20 cellular contexts compared by ENCODE assay signal in genomic region chr3:36941162-36941561, GRCh38. TPM values are rescaled to one million over a fixed set of nuclear protein-coding genes. Genes with fewer than 3 reads are reported as not detected.
DNase-seq lines count a peak whose midpoint lies in the region; ATAC-seq, FAIRE-seq and TF ChIP-seq lines count a peak whose summit lies in the region.
"Had no signal": no experiment of that assay in that cellular context is flagged by ENCODE, and none has a peak within 500 bp of the region (broad histone marks: within the 10 kb centered on the region; RNA-seq: fewer than 3 reads in every experiment).

No MANE protein-coding gene starts in this region.

- H3K9ac ChIP-seq in liver (ENCODE audit: low read depth in 1 of 2, low read length in 2 of 2) (no peak overlapping the region), HepG2 (ENCODE audit: insufficient read depth, low read depth, low read length) (no peak overlapping the region), fibroblast of lung (ENCODE audit: insufficient read depth, low read length) (no peak overlapping the region)

- H3K27me3 ChIP-seq in liver (ENCODE audit: control insufficient read depth in 4 of 4, insufficient read depth in 4 of 4, low read length in 3 of 4) (no peaks in the 10 kb centered on the region), HepG2 (ENCODE audit: control insufficient read depth in 1 of 2, insufficient read depth in 2 of 2, low read length in 2 of 2) (no peaks in the 10 kb centered on the region; a peak in 1 of 5 replicates), fibroblast of lung (ENCODE audit: control insufficient read depth, insufficient read depth, low read length) (no peaks in the 10 kb centered on the region)
- H3K27me3 ChIP-seq: MG63 had no signal

- intact Hi-C loops in HepG2 (cut with micrococcal nuclease; ENCODE audit: unreplicated experiment) = no loop called here

- H4K20me1 ChIP-seq in HepG2 (ENCODE audit: insufficient read depth, low read length) (no peaks in the 10 kb centered on the region), fibroblast of lung (ENCODE audit: control insufficient read depth, extremely low read depth, insufficient read depth, low read length) (no peaks in the 10 kb centered on the region)

- DNase-seq in HepG2 (ENCODE audit: low spot score) = no peak
- no peak for DNase-seq in fibroblast of lung (ENCODE audit: low read depth in 2 of 2)
- peak; percentile 57 for DNase-seq in osteocyte (ENCODE audit: extremely low spot score, unreplicated experiment)
- DNase-seq in activated naive CD8-positive, alpha-beta T cell treated with anti-CD3 and anti-CD28 coated beads, Interleukin-2, amount 50 U/mL, for 24 hours = no peak
- no peak for DNase-seq in dedifferentiated amniotic fluid mesenchymal stem cell (ENCODE audit: extremely low spot score)
- no peak for DNase-seq in activated naive CD4-positive, alpha-beta T cell treated with anti-CD3 and anti-CD28 coated beads, Interleukin-2, amount 10 ng/mL, durations not matched to agents 7 days and 5 days
- DNase-seq: CD4-positive, CD25-positive, alpha-beta regulatory T cell; DMS79; NCI-H1417; NCI-H1694 treated with DMSO at 0.1 percent for 48 hours; NCI-H2081 treated with DMSO at 0.1 percent for 48 hours; NCI-H345; NCI-H524; NCI-H774; NK-92 treated with Interleukin-12 subunit alpha and Interleukin-12 subunit beta, amount 100 ng/mL, for 24 hours; SIG-M5 had no signal

- TF ChIP-seq RAD21 in liver (IDR thresholded peaks at IDR 0.05) (no peak), HepG2 (CRISPR knock-in tag; IDR thresholded peaks at IDR 0.05) (no peak)

- no peak for TF ChIP-seq POLR2A in HepG2 (IDR thresholded peaks at IDR 0.05; ENCODE audit: insufficient read depth in 1 of 2, low read depth in 2 of 2, low read length in 2 of 2)

- no peak for TF ChIP-seq EP300 in HepG2 (IDR thresholded peaks at IDR 0.05; ENCODE audit: low read depth in 2 of 2, low read length in 2 of 2)
- no peak for TF ChIP-seq EP300 in HepG2 (CRISPR knock-in tag; IDR thresholded peaks at IDR 0.05; ENCODE audit: borderline replicate concordance)

- H3K79me2 ChIP-seq in HepG2 (ENCODE audit: insufficient read depth, low read length) = no peaks in the 10 kb centered on the region
- H3K79me2 ChIP-seq in fibroblast of lung (ENCODE audit: control insufficient read depth, insufficient read depth, low read length) = no peaks in the 10 kb centered on the region

- no peak overlapping the region for H3K4me3 Mint-ChIP-seq in osteocyte (ENCODE audit: unreplicated experiment)
- no peak overlapping the region for H3K4me3 Mint-ChIP-seq in activated naive CD8-positive, alpha-beta T cell treated with anti-CD3 and anti-CD28 coated beads, Interleukin-2, amount 50 U/mL, for 24 hours
- H3K4me3 Mint-ChIP-seq in activated naive CD4-positive, alpha-beta T cell treated with anti-CD3 and anti-CD28 coated beads, Interleukin-2, amount 10 ng/mL, durations not matched to agents 7 days and 5 days = no peak overlapping the region

- H3K4me1 ChIP-seq in liver (ENCODE audit: control insufficient read depth in 4 of 4, insufficient read depth in 4 of 4, low read length in 3 of 4) = peaks cover 9 to 13% (median 11%) of the 10 kb centered on the region in 4 donors
- peaks cover 12% of the 10 kb centered on the region for H3K4me1 ChIP-seq in HepG2 (ENCODE audit: insufficient read depth, low read length)
- peaks cover 7% of the 10 kb centered on the region for H3K4me1 ChIP-seq in fibroblast of lung (ENCODE audit: control insufficient read depth, extremely low read depth, insufficient read depth, low read length)

- POLR2A ChIA-PET in HepG2 (lab: Yijun Ruan, JAX) = no interaction called here

- H3K27ac ChIP-seq in liver (ENCODE audit: low read depth in 1 of 2, low read length in 2 of 2) (no peak overlapping the region), HepG2 (ENCODE audit: extremely low read length, insufficient read depth, low read length) (no peak overlapping the region), fibroblast of lung (ENCODE audit: insufficient read depth, low read length) (no peak overlapping the region)
- H3K27ac ChIP-seq: RWPE1 had no signal

- FAIRE-seq in HepG2 (lab: Jason Lieb, UNC) = no peak
- FAIRE-seq: H54 had no signal

- H3K4me1 Mint-ChIP-seq in osteocyte (ENCODE audit: unreplicated experiment) = peaks cover 8% of the 10 kb centered on the region
- H3K4me1 Mint-ChIP-seq in activated naive CD8-positive, alpha-beta T cell treated with anti-CD3 and anti-CD28 coated beads, Interleukin-2, amount 50 U/mL, for 24 hours = peaks cover 22% of the 10 kb centered on the region
- peaks cover 18% of the 10 kb centered on the region for H3K4me1 Mint-ChIP-seq in activated naive CD4-positive, alpha-beta T cell treated with anti-CD3 and anti-CD28 coated beads, Interleukin-2, amount 10 ng/mL, durations not matched to agents 7 days and 5 days

- H3K4me2 ChIP-seq in HepG2 (ENCODE audit: low read depth, low read length) = no peak overlapping the region
- peak overlapping the region; percentile 51 for H3K4me2 ChIP-seq in fibroblast of lung (ENCODE audit: extremely low read depth, insufficient read depth, low read length)

- no peak overlapping the region for H2AFZ ChIP-seq in HepG2 (ENCODE audit: low read length)
- no peak overlapping the region for H2AFZ ChIP-seq in fibroblast of lung (ENCODE audit: low read length)

- H3K27ac Mint-ChIP-seq in osteocyte (ENCODE audit: unreplicated experiment) = no peak overlapping the region
- H3K27ac Mint-ChIP-seq in activated naive CD8-positive, alpha-beta T cell treated with anti-CD3 and anti-CD28 coated beads, Interleukin-2, amount 50 U/mL, for 24 hours = no peak overlapping the region
- no peak overlapping the region for H3K27ac Mint-ChIP-seq in activated naive CD4-positive, alpha-beta T cell treated with anti-CD3 and anti-CD28 coated beads, Interleukin-2, amount 10 ng/mL, durations not matched to agents 7 days and 5 days

- H3K4me3 ChIP-seq in liver (ENCODE audit: low read depth in 1 of 3, low read length in 3 of 3) (no peak overlapping the region), HepG2 (replicated peaks in 1 of 3; ENCODE audit: insufficient read depth in 1 of 3, low read depth in 2 of 3, low read length in 3 of 3) (no peak overlapping the region), fibroblast of lung (replicated peaks in 1 of 4; ENCODE audit: control extremely low read depth in 1 of 4, insufficient read depth in 1 of 4, low read depth in 3 of 4, low read length in 4 of 4) (no peak overlapping the region)
- H3K4me3 ChIP-seq: MG63 had no signal

- no peaks in the 10 kb centered on the region for H3K9me3 Mint-ChIP-seq in osteocyte (ENCODE audit: unreplicated experiment)
- H3K9me3 Mint-ChIP-seq in activated naive CD8-positive, alpha-beta T cell treated with anti-CD3 and anti-CD28 coated beads, Interleukin-2, amount 50 U/mL, for 24 hours = no peaks in the 10 kb centered on the region
- H3K9me3 Mint-ChIP-seq in activated naive CD4-positive, alpha-beta T cell treated with anti-CD3 and anti-CD28 coated beads, Interleukin-2, amount 10 ng/mL, durations not matched to agents 7 days and 5 days = no peaks in the 10 kb centered on the region

- BruUV-seq in HepG2 (replicated peaks; lab: Mats Ljungman, UMichigan) = no TSS peak

- CTCF ChIA-PET in HepG2 (lab: Yijun Ruan, JAX; ENCODE audit: low intra/inter-chr PET ratio, low total read pairs) = no interaction called here
- CTCF ChIA-PET in activated naive CD4-positive, alpha-beta T cell treated with anti-CD3 and anti-CD28 coated beads, Interleukin-2, amount 10 ng/mL, durations not matched to agents 7 days and 5 days (lab: Charles Lee) = interaction anchor here (1.3 kb wide), 1 partner anchor 18 kb away, joined by 3 read pairs; no protein-coding TSS in a partner anchor

- WGBS in liver = 66% methylated on average over 2 of the region's 2 CpGs
- WGBS in HepG2 (ENCODE audit: low lambda C conversion rate) = 17% methylated on average over 2 of the region's 2 CpGs

- H3K36me3 Mint-ChIP-seq in osteocyte (ENCODE audit: unreplicated experiment) = peaks cover 4% of the 10 kb centered on the region
- H3K36me3 Mint-ChIP-seq in activated naive CD8-positive, alpha-beta T cell treated with anti-CD3 and anti-CD28 coated beads, Interleukin-2, amount 50 U/mL, for 24 hours (ENCODE audit: low read depth) = no peaks in the 10 kb centered on the region
- peaks cover 1% of the 10 kb centered on the region for H3K36me3 Mint-ChIP-seq in activated naive CD4-positive, alpha-beta T cell treated with anti-CD3 and anti-CD28 coated beads, Interleukin-2, amount 10 ng/mL, durations not matched to agents 7 days and 5 days
- H3K36me3 Mint-ChIP-seq: CD4-positive, CD25-positive, alpha-beta regulatory T cell had no signal

- no peaks in the 10 kb centered on the region for H3K9me3 ChIP-seq in liver (ENCODE audit: control insufficient read depth in 4 of 4, low read length in 3 of 4)
- H3K9me3 ChIP-seq in HepG2 (ENCODE audit: low read length) = no peaks in the 10 kb centered on the region
- no peaks in the 10 kb centered on the region for H3K9me3 ChIP-seq in fibroblast of lung (ENCODE audit: control insufficient read depth, insufficient read depth, low read depth, low read length)
- H3K9me3 ChIP-seq: MG63 had no signal

- TF ChIP-seq CTCF in liver (IDR thresholded peaks at IDR 0.05; ENCODE audit: low read depth, low read length, missing input control) = no peak
- TF ChIP-seq CTCF in HepG2 (CRISPR knock-in tag; IDR thresholded peaks at IDR 0.05) = no peak
- TF ChIP-seq CTCF in fibroblast of lung (conservative IDR thresholded peaks at IDR 0.05 in 1 of 2, IDR thresholded peaks at IDR 0.05 in 1 of 2; ENCODE audit: low read depth in 1 of 2, low read length in 2 of 2) = no peak
- no peak for TF ChIP-seq CTCF in osteocyte (IDR thresholded peaks at IDR 0.05)

- no peak for ATAC-seq in HepG2
- no peak for ATAC-seq in activated naive CD8-positive, alpha-beta T cell treated with anti-CD3 and anti-CD28 coated beads, Interleukin-2, amount 50 U/mL, for 24 hours

- H3K36me3 ChIP-seq in liver (ENCODE audit: control insufficient read depth in 4 of 4, insufficient read depth in 3 of 4, low read depth in 1 of 4, low read length in 3 of 4) (no peaks in the 10 kb centered on the region), HepG2 (replicated peaks in 1 of 2; ENCODE audit: control insufficient read depth in 1 of 2, insufficient read depth in 2 of 2, low read length in 2 of 2) (no peaks in the 10 kb centered on the region), fibroblast of lung (ENCODE audit: control insufficient read depth, insufficient read depth, low read length) (no peaks in the 10 kb centered on the region)
- H3K36me3 ChIP-seq: MG63 had no signal

- in situ Hi-C loops in HepG2 (cut with HindIII; ENCODE audit: extremely low pct_ligation_motif_present, low pct_unique_long_range_greater_than_20kb) = no loop called here

- no peaks in the 10 kb centered on the region for H3K27me3 Mint-ChIP-seq in osteocyte (ENCODE audit: unreplicated experiment)
- peaks cover 2% of the 10 kb centered on the region for H3K27me3 Mint-ChIP-seq in activated naive CD8-positive, alpha-beta T cell treated with anti-CD3 and anti-CD28 coated beads, Interleukin-2, amount 50 U/mL, for 24 hours
- peaks cover 6% of the 10 kb centered on the region for H3K27me3 Mint-ChIP-seq in activated naive CD4-positive, alpha-beta T cell treated with anti-CD3 and anti-CD28 coated beads, Interleukin-2, amount 10 ng/mL, durations not matched to agents 7 days and 5 days
- H3K27me3 Mint-ChIP-seq: CD4-positive, CD25-positive, alpha-beta regulatory T cell had no signal

RNA-seq across cellular contexts. Expression of gene TRANK1, which starts 3.7 kb away (rescaled TPM):
- 10 to 100 TPM; 12.4 to 40.0 TPM for total RNA-seq in liver
- polyA plus RNA-seq in liver = 1 to 10 TPM; 2.9 to 8.1 TPM
- 0.13 and 0.67 TPM in 2 replicates for total RNA-seq in HepG2 (2016; rRNA removed; fragmentation: Illumina TruSeq; extraction: Trizol)
- total RNA-seq in HepG2 (2016; cell fraction: cytosol; rRNA removed; fragmentation: Illumina TruSeq; extraction: Trizol; ENCODE audit: low read depth) = 0.26 TPM in 1 of 2 replicates, not detected in the other
- 0.11 and 0.52 TPM in 2 replicates for total RNA-seq in HepG2 (2016; cell fraction: insoluble cytoplasmic fraction; rRNA removed; fragmentation: Illumina TruSeq; extraction: Trizol)
- total RNA-seq in HepG2 (2016; cell fraction: membrane; rRNA removed; fragmentation: Illumina TruSeq; extraction: Trizol) = 0.14 and 0.34 TPM in 2 replicates
- total RNA-seq in HepG2 (2016; cell fraction: nucleus; rRNA removed; fragmentation: Illumina TruSeq; extraction: Trizol) = 0.19 and 1.2 TPM in 2 replicates
- 0.32 and 0.33 TPM in 2 replicates for polyA plus RNA-seq in HepG2 (2011; rRNA removed)
- 0.11 and 0.22 TPM in 2 replicates for polyA plus RNA-seq in HepG2 (2011; cell fraction: cytosol; rRNA removed)
- 0.78 and 1.3 TPM in 2 replicates for polyA plus RNA-seq in HepG2 (2011; cell fraction: nucleus; rRNA removed)
- 0.68 and 1.0 TPM in 2 replicates for polyA plus RNA-seq in HepG2 (2012)
- not detected in 2 replicates for polyA plus RNA-seq in HepG2 (2016; cell fraction: cytosol; fragmentation: Illumina TruSeq; extraction: Trizol; ENCODE audit: low read depth)
- polyA plus RNA-seq in HepG2 (2016; cell fraction: insoluble cytoplasmic fraction; fragmentation: Illumina TruSeq; extraction: Trizol; ENCODE audit: low read depth) = 0.15 and 0.17 TPM in 2 replicates
- not detected in 2 replicates for polyA plus RNA-seq in HepG2 (2016; cell fraction: membrane; fragmentation: Illumina TruSeq; extraction: Trizol; ENCODE audit: low read depth)
- 0.15 and 0.17 TPM in 2 replicates for polyA plus RNA-seq in HepG2 (2016; cell fraction: nucleus; fragmentation: Illumina TruSeq; extraction: Trizol; ENCODE audit: insufficient read depth, low read depth)
- polyA minus RNA-seq in HepG2 (2011; rRNA and poly(A)+ RNA removed; ENCODE audit: low replicate concordance) = 0.28 and 10.7 TPM in 2 replicates
- 0.26 and 0.79 TPM in 2 replicates for polyA minus RNA-seq in HepG2 (2011; cell fraction: cytosol; rRNA and poly(A)+ RNA removed)
- polyA minus RNA-seq in HepG2 (2011; cell fraction: nucleus; rRNA and poly(A)+ RNA removed) = 1.6 and 3.0 TPM in 2 replicates
- 20.3 and 28.6 TPM in 2 replicates for total RNA-seq in fibroblast of lung
- polyA plus RNA-seq in fibroblast of lung = 6.7 and 9.1 TPM in 2 replicates
- 3.9 and 9.7 TPM in 2 replicates for polyA plus RNA-seq in fibroblast of lung (2012)
- 23.7 and 41.1 TPM in 2 replicates for polyA minus RNA-seq in fibroblast of lung (ENCODE audit: low replicate concordance)
- 24.9 and 26.1 TPM in 2 replicates for total RNA-seq in osteocyte

RNA-seq across cellular contexts. Expression of gene EPM2AIP1, which starts 51.8 kb away (rescaled TPM):
- total RNA-seq in liver (10 to 100 TPM in 1 of 2 donors, 1 to 10 TPM in 1; 9.0 to 11.8 TPM), HepG2 (2016; rRNA removed; fragmentation: Illumina TruSeq; extraction: Trizol) (23.0 and 28.1 TPM in 2 replicates), fibroblast of lung (10.5 and 12.9 TPM in 2 replicates), osteocyte (24.5 and 24.8 TPM in 2 replicates)
- polyA plus RNA-seq in liver (1 to 10 TPM; 2.9 to 6.4 TPM), HepG2 (2011; rRNA removed) (9.1 and 10.7 TPM in 2 replicates), fibroblast of lung (15.1 and 18.7 TPM in 2 replicates)
- 1.0 and 1.8 TPM in 2 replicates for total RNA-seq in HepG2 (2016; cell fraction: cytosol; rRNA removed; fragmentation: Illumina TruSeq; extraction: Trizol; ENCODE audit: low read depth)
- total RNA-seq in HepG2 (2016; cell fraction: insoluble cytoplasmic fraction; rRNA removed; fragmentation: Illumina TruSeq; extraction: Trizol) = 21.0 and 30.4 TPM in 2 replicates
- 8.2 and 8.3 TPM in 2 replicates for total RNA-seq in HepG2 (2016; cell fraction: membrane; rRNA removed; fragmentation: Illumina TruSeq; extraction: Trizol)
- total RNA-seq in HepG2 (2016; cell fraction: nucleus; rRNA removed; fragmentation: Illumina TruSeq; extraction: Trizol) = 37.0 and 41.5 TPM in 2 replicates
- 3.0 and 4.4 TPM in 2 replicates for polyA plus RNA-seq in HepG2 (2011; cell fraction: cytosol; rRNA removed)
- 18.8 and 26.0 TPM in 2 replicates for polyA plus RNA-seq in HepG2 (2011; cell fraction: nucleus; rRNA removed)
- 8.5 and 10.5 TPM in 2 replicates for polyA plus RNA-seq in HepG2 (2012)
- 0.43 and 0.65 TPM in 2 replicates for polyA plus RNA-seq in HepG2 (2016; cell fraction: cytosol; fragmentation: Illumina TruSeq; extraction: Trizol; ENCODE audit: low read depth)
- 13.9 and 14.5 TPM in 2 replicates for polyA plus RNA-seq in HepG2 (2016; cell fraction: insoluble cytoplasmic fraction; fragmentation: Illumina TruSeq; extraction: Trizol; ENCODE audit: low read depth)
- 3.0 and 4.0 TPM in 2 replicates for polyA plus RNA-seq in HepG2 (2016; cell fraction: membrane; fragmentation: Illumina TruSeq; extraction: Trizol; ENCODE audit: low read depth)
- 41.8 and 49.3 TPM in 2 replicates for polyA plus RNA-seq in HepG2 (2016; cell fraction: nucleus; fragmentation: Illumina TruSeq; extraction: Trizol; ENCODE audit: insufficient read depth, low read depth)
- polyA minus RNA-seq in HepG2 (2011; rRNA and poly(A)+ RNA removed; ENCODE audit: low replicate concordance) = 14.4 and 15.5 TPM in 2 replicates
- 5.7 and 7.3 TPM in 2 replicates for polyA minus RNA-seq in HepG2 (2011; cell fraction: cytosol; rRNA and poly(A)+ RNA removed)
- polyA minus RNA-seq in HepG2 (2011; cell fraction: nucleus; rRNA and poly(A)+ RNA removed) = 69.9 and 74.8 TPM in 2 replicates
- 9.3 and 12.3 TPM in 2 replicates for polyA plus RNA-seq in fibroblast of lung (2012)
- 2.5 and 5.2 TPM in 2 replicates for polyA minus RNA-seq in fibroblast of lung (ENCODE audit: low replicate concordance)

RNA-seq across cellular contexts. Expression of gene MLH1, which starts 52.2 kb away (rescaled TPM):
- total RNA-seq in liver = 10 to 100 TPM; 31.7 to 34.2 TPM
- polyA plus RNA-seq in liver = 10 to 100 TPM in 1 of 2 donors, 1 to 10 TPM in 1; 9.4 to 13.3 TPM
- 70.8 and 84.7 TPM in 2 replicates for total RNA-seq in HepG2 (2016; rRNA removed; fragmentation: Illumina TruSeq; extraction: Trizol)
- total RNA-seq in HepG2 (2016; cell fraction: cytosol; rRNA removed; fragmentation: Illumina TruSeq; extraction: Trizol; ENCODE audit: low read depth) = 13.0 and 16.7 TPM in 2 replicates
- total RNA-seq in HepG2 (2016; cell fraction: insoluble cytoplasmic fraction; rRNA removed; fragmentation: Illumina TruSeq; extraction: Trizol) = 75.1 and 87.2 TPM in 2 replicates
- 23.8 and 30.0 TPM in 2 replicates for total RNA-seq in HepG2 (2016; cell fraction: membrane; rRNA removed; fragmentation: Illumina TruSeq; extraction: Trizol)
- total RNA-seq in HepG2 (2016; cell fraction: nucleus; rRNA removed; fragmentation: Illumina TruSeq; extraction: Trizol) = 52.7 and 66.4 TPM in 2 replicates
- 25.5 and 29.5 TPM in 2 replicates for polyA plus RNA-seq in HepG2 (2011; rRNA removed)
- polyA plus RNA-seq in HepG2 (2011; cell fraction: cytosol; rRNA removed) = 16.4 and 20.2 TPM in 2 replicates
- 22.3 and 23.9 TPM in 2 replicates for polyA plus RNA-seq in HepG2 (2011; cell fraction: nucleus; rRNA removed)
- polyA plus RNA-seq in HepG2 (2012) = 16.5 and 26.8 TPM in 2 replicates
- polyA plus RNA-seq in HepG2 (2016; cell fraction: cytosol; fragmentation: Illumina TruSeq; extraction: Trizol; ENCODE audit: low read depth) = 5.0 and 6.5 TPM in 2 replicates
- 58.5 and 62.1 TPM in 2 replicates for polyA plus RNA-seq in HepG2 (2016; cell fraction: insoluble cytoplasmic fraction; fragmentation: Illumina TruSeq; extraction: Trizol; ENCODE audit: low read depth)
- polyA plus RNA-seq in HepG2 (2016; cell fraction: membrane; fragmentation: Illumina TruSeq; extraction: Trizol; ENCODE audit: low read depth) = 15.7 and 18.4 TPM in 2 replicates
- 43.9 and 48.8 TPM in 2 replicates for polyA plus RNA-seq in HepG2 (2016; cell fraction: nucleus; fragmentation: Illumina TruSeq; extraction: Trizol; ENCODE audit: insufficient read depth, low read depth)
- polyA minus RNA-seq in HepG2 (2011; rRNA and poly(A)+ RNA removed; ENCODE audit: low replicate concordance) = 46.1 and 69.8 TPM in 2 replicates
- polyA minus RNA-seq in HepG2 (2011; cell fraction: cytosol; rRNA and poly(A)+ RNA removed) = 22.7 and 24.0 TPM in 2 replicates
- polyA minus RNA-seq in HepG2 (2011; cell fraction: nucleus; rRNA and poly(A)+ RNA removed) = 43.1 and 46.4 TPM in 2 replicates
- 57.8 and 62.3 TPM in 2 replicates for total RNA-seq in fibroblast of lung
- polyA plus RNA-seq in fibroblast of lung = 34.4 and 47.2 TPM in 2 replicates
- 24.4 and 31.3 TPM in 2 replicates for polyA plus RNA-seq in fibroblast of lung (2012)
- polyA minus RNA-seq in fibroblast of lung (ENCODE audit: low replicate concordance) = 28.7 and 64.9 TPM in 2 replicates
- total RNA-seq in osteocyte = 31.2 and 35.6 TPM in 2 replicates
